Comparison of ENCODE assay signal across 18 cellular contexts in genomic region chr4:77931452-77932135, GRCh38.
DNase-seq lines count a peak whose midpoint lies in the region; ATAC-seq and TF ChIP-seq lines count a peak whose summit lies in the region.
"Had no signal": no experiment of that assay in that cellular context is flagged by ENCODE, and none has a peak within 500 bp of the region (broad histone marks: within the 10 kb centered on the region; RNA-seq: fewer than 3 reads in every experiment).

No MANE protein-coding gene starts in this region.

- POLR2A ChIA-PET in GM10248 (lab: Yijun Ruan, JAX): no interaction called here

- H3K4me1 Mint-ChIP-seq in natural killer cell: peaks cover 4 to 6% of the 10 kb centered on the region in 2 donors
- H3K4me1 Mint-ChIP-seq: neural crest cell; stimulated activated memory B cell treated with anti-CD40 and anti-IgM and Interleukin-4, amounts not matched to agents 10 μg/mL and 1 μg/mL and 100 μg/mL, for 72 hours had no signal

- no peak for ATAC-seq in natural killer cell
- ATAC-seq: lower lobe of right lung; right lobe of liver; stimulated activated memory B cell treated with anti-CD40 and anti-IgM and Interleukin-4, amounts not matched to agents 10 μg/mL and 1 μg/mL and 100 μg/mL, for 72 hours had no signal

- no peaks in the 10 kb centered on the region for H3K9me3 Mint-ChIP-seq in natural killer cell
- H3K9me3 Mint-ChIP-seq: neural crest cell; stimulated activated memory B cell treated with anti-CD40 and anti-IgM and Interleukin-4, amounts not matched to agents 10 μg/mL and 1 μg/mL and 100 μg/mL, for 72 hours had no signal

- TF ChIP-seq CTCF in natural killer cell (IDR thresholded peaks at IDR 0.05): no peak
- TF ChIP-seq CTCF in GM10248 (IDR thresholded peaks at IDR 0.05; ENCODE audit: control extremely low read depth, extremely low read depth, low read depth, missing control alignments): no peak

- intact Hi-C loops in natural killer cell (cut with micrococcal nuclease): no loop called here

- no peak overlapping the region for H3K4me3 Mint-ChIP-seq in natural killer cell
- H3K4me3 Mint-ChIP-seq: CD4-positive, CD25-positive, alpha-beta regulatory T cell; neural crest cell; stimulated activated memory B cell treated with anti-CD40 and anti-IgM and Interleukin-4, amounts not matched to agents 10 μg/mL and 1 μg/mL and 100 μg/mL, for 72 hours had no signal

- CTCF ChIA-PET in GM10248 (lab: Yijun Ruan, JAX): no interaction called here

- no peak overlapping the region for H3K27ac Mint-ChIP-seq in natural killer cell
- H3K27ac Mint-ChIP-seq: stimulated activated memory B cell treated with anti-CD40 and anti-IgM and Interleukin-4, amounts not matched to agents 10 μg/mL and 1 μg/mL and 100 μg/mL, for 72 hours had no signal

- peaks cover 14% of the 10 kb centered on the region for H3K36me3 Mint-ChIP-seq in natural killer cell

- DNase-seq in GM04504 (ENCODE audit: low read depth): peak; percentile 22
- DNase-seq in RKO (ENCODE audit: low spot score): peak; percentile 52
- peak; percentile 25 to 96 for DNase-seq in dermis microvascular lymphatic vessel endothelial cell (ENCODE audit: low read depth in 2 of 2)
- DNase-seq in lung microvascular endothelial cell (ENCODE audit: low read depth in 2 of 2): peak; percentile 54 to 98
- DNase-seq in natural killer cell: no peak
- no peak for DNase-seq in GM10248 (ENCODE audit: extremely low spot score)
- no peak for DNase-seq in medulla oblongata (ENCODE audit: extremely low spot score)
- DNase-seq: adrenal gland; CD4-positive, CD25-positive, alpha-beta regulatory T cell; effector CD4-positive, alpha-beta T cell; GDM1; hippocampal formation; lower lobe of right lung; NCI-H2227 treated with DMSO at 0.1 percent for 48 hours; right lobe of liver; uterus had no signal

- H3K27me3 Mint-ChIP-seq in natural killer cell (ENCODE audit: low read depth in 2 of 2): no peaks in the 10 kb centered on the region
- H3K27me3 Mint-ChIP-seq: CD4-positive, CD25-positive, alpha-beta regulatory T cell; stimulated activated memory B cell treated with anti-CD40 and anti-IgM and Interleukin-4, amounts not matched to agents 10 μg/mL and 1 μg/mL and 100 μg/mL, for 72 hours had no signal

Comparison
In these comparisons a context has a peak if more than half of its experiments do, and no peak if none do; other contexts are left out.
1. DNase-seq: peak in GM04504 (single experiment), RKO (single experiment), dermis microvascular lymphatic vessel endothelial cell (2 of 2) and lung microvascular endothelial cell (2 of 2); none in natural killer cell (single experiment), GM10248 (single experiment) and medulla oblongata (single experiment).